ENCODE assay signal across 4 cellular contexts in the genomic region with DNA sequence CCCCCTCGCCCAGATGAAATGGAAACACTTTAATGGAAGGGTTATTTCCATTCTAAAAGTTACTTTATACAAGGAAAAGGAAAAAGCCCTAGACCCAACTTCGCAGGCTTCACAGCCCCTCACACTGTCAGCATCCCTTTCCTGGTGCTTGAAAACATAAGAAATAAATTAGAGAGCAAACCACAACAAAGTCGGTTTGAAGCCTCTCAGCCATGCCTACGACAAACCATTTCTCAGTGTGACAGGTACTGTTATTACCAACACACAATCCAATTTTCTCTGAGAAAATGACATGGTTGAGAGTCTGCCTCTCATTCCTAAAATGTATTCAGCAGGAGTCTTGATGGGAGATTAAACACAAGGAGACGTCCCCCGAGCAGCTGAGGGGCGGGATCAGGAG. TPM values are rescaled to one million over a fixed set of nuclear protein-coding genes. Genes with fewer than 3 reads are reported as not detected.
"Had no signal": no experiment of that assay in that cellular context is flagged by ENCODE, and none has a peak within 500 bp of the region (broad histone marks: within the 10 kb centered on the region; RNA-seq: fewer than 3 reads in every experiment).

No MANE protein-coding gene starts in this region.

RNA-seq across cellular contexts. Expression of a gene that starts 51.3 kb away (rescaled TPM):
- total RNA-seq: HT1080, IMR-90, OCI-LY7, SK-MEL-5 had no signal

RNA-seq across cellular contexts. Expression of a gene that starts 51.4 kb away (rescaled TPM):
- total RNA-seq: HT1080, IMR-90, OCI-LY7, SK-MEL-5 had no signal
